Comparison of ENCODE assay signal across 1 cellular context in the genomic region with DNA sequence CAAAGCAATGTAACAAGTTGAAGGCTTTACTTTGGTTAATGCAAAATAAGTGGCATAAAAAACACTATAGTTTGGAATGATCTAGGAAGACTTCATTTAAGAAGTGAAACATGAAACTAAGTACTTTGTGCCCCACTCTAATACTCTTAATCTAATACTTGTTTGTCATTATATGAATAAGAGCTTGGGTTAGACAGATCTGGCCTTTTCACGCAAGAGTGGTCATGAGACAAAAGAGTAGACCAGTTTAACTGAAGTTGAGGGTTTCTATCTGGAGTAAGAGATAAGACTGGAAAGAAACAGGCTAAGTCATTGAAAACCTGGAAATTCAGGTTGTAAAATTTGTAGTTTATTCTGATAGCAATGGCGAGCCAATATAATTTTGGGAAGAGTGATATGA.
TF ChIP-seq lines count a peak whose summit lies in the region.

No MANE protein-coding gene starts in this region.

TF ChIP-seq in K562, 482 proteins besides CTCF, POLR2A, EP300 and RAD21 (continued from another document and continues in another):
- no peak for TF ChIP-seq DMBX1 (CRISPR knock-in tag; IDR thresholded peaks at IDR 0.05; ENCODE audit: borderline replicate concordance)
- 0 out of 4 replicates have a peak, but pooled peaks of 1 of the 2 experiments have one; percentile 17 for TF ChIP-seq CSDE1 (IDR thresholded peaks at IDR 0.05)
- peak; percentile 13; the same call in 1 of the 2 replicates for TF ChIP-seq MAFF (IDR thresholded peaks at IDR 0.05; ENCODE audit: low read length)
- 0 out of 2 replicates have a peak, but pooled peaks have one; percentile 47 for TF ChIP-seq ILF3 (IDR thresholded peaks at IDR 0.05; ENCODE audit: borderline replicate concordance)
- TF ChIP-seq MNT (conservative IDR thresholded peaks at IDR 0.05): 0 out of 4 replicates have a peak, but pooled peaks of 1 of the 2 experiments have one; percentile 14
- TF ChIP-seq, protein P1, sequence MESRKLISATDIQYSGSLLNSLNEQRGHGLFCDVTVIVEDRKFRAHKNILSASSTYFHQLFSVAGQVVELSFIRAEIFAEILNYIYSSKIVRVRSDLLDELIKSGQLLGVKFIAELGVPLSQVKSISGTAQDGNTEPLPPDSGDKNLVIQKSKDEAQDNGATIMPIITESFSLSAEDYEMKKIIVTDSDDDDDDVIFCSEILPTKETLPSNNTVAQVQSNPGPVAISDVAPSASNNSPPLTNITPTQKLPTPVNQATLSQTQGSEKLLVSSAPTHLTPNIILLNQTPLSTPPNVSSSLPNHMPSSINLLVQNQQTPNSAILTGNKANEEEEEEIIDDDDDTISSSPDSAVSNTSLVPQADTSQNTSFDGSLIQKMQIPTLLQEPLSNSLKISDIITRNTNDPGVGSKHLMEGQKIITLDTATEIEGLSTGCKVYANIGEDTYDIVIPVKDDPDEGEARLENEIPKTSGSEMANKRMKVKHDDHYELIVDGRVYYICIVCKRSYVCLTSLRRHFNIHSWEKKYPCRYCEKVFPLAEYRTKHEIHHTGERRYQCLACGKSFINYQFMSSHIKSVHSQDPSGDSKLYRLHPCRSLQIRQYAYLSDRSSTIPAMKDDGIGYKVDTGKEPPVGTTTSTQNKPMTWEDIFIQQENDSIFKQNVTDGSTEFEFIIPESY (CRISPR knock-in tag; IDR thresholded peaks at IDR 0.05): no peak
- no peak for TF ChIP-seq XRCC4 (IDR thresholded peaks at IDR 0.05; ENCODE audit: extremely low read depth, insufficient read depth, insufficient read length)
- no peak for TF ChIP-seq MCM5 (IDR thresholded peaks at IDR 0.05; ENCODE audit: low read depth)
- TF ChIP-seq ZC3H8 (IDR thresholded peaks at IDR 0.05): no peak
- TF ChIP-seq POLR2AphosphoS2 (IDR thresholded peaks at IDR 0.05; ENCODE audit: low read length): no peak
- TF ChIP-seq MBD2 (IDR thresholded peaks at IDR 0.05; ENCODE audit: borderline replicate concordance, low read depth): no peak
- TF ChIP-seq GTF3C2 (IDR thresholded peaks at IDR 0.05; ENCODE audit: borderline replicate concordance, extremely low read depth, insufficient read length): no peak
- peak; percentile 57; the same call in 1 of the 2 replicates for TF ChIP-seq SMAD4 (CRISPR knock-in tag; conservative IDR thresholded peaks at IDR 0.05)
- TF ChIP-seq, protein P2, sequence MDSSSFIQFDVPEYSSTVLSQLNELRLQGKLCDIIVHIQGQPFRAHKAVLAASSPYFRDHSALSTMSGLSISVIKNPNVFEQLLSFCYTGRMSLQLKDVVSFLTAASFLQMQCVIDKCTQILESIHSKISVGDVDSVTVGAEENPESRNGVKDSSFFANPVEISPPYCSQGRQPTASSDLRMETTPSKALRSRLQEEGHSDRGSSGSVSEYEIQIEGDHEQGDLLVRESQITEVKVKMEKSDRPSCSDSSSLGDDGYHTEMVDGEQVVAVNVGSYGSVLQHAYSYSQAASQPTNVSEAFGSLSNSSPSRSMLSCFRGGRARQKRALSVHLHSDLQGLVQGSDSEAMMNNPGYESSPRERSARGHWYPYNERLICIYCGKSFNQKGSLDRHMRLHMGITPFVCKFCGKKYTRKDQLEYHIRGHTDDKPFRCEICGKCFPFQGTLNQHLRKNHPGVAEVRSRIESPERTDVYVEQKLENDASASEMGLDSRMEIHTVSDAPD (CRISPR knock-in tag; IDR thresholded peaks at IDR 0.05): no peak
- TF ChIP-seq, protein P3, sequence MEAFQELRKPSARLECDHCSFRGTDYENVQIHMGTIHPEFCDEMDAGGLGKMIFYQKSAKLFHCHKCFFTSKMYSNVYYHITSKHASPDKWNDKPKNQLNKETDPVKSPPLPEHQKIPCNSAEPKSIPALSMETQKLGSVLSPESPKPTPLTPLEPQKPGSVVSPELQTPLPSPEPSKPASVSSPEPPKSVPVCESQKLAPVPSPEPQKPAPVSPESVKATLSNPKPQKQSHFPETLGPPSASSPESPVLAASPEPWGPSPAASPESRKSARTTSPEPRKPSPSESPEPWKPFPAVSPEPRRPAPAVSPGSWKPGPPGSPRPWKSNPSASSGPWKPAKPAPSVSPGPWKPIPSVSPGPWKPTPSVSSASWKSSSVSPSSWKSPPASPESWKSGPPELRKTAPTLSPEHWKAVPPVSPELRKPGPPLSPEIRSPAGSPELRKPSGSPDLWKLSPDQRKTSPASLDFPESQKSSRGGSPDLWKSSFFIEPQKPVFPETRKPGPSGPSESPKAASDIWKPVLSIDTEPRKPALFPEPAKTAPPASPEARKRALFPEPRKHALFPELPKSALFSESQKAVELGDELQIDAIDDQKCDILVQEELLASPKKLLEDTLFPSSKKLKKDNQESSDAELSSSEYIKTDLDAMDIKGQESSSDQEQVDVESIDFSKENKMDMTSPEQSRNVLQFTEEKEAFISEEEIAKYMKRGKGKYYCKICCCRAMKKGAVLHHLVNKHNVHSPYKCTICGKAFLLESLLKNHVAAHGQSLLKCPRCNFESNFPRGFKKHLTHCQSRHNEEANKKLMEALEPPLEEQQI (IDR thresholded peaks at IDR 0.05): no peak
- TF ChIP-seq, protein P4, sequence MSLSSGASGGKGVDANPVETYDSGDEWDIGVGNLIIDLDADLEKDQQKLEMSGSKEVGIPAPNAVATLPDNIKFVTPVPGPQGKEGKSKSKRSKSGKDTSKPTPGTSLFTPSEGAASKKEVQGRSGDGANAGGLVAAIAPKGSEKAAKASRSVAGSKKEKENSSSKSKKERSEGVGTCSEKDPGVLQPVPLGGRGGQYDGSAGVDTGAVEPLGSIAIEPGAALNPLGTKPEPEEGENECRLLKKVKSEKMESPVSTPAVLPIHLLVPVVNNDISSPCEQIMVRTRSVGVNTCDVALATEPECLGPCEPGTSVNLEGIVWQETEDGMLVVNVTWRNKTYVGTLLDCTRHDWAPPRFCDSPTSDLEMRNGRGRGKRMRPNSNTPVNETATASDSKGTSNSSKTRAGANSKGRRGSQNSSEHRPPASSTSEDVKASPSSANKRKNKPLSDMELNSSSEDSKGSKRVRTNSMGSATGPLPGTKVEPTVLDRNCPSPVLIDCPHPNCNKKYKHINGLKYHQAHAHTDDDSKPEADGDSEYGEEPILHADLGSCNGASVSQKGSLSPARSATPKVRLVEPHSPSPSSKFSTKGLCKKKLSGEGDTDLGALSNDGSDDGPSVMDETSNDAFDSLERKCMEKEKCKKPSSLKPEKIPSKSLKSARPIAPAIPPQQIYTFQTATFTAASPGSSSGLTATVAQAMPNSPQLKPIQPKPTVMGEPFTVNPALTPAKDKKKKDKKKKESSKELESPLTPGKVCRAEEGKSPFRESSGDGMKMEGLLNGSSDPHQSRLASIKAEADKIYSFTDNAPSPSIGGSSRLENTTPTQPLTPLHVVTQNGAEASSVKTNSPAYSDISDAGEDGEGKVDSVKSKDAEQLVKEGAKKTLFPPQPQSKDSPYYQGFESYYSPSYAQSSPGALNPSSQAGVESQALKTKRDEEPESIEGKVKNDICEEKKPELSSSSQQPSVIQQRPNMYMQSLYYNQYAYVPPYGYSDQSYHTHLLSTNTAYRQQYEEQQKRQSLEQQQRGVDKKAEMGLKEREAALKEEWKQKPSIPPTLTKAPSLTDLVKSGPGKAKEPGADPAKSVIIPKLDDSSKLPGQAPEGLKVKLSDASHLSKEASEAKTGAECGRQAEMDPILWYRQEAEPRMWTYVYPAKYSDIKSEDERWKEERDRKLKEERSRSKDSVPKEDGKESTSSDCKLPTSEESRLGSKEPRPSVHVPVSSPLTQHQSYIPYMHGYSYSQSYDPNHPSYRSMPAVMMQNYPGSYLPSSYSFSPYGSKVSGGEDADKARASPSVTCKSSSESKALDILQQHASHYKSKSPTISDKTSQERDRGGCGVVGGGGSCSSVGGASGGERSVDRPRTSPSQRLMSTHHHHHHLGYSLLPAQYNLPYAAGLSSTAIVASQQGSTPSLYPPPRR (CRISPR knock-in tag; IDR thresholded peaks at IDR 0.05; ENCODE audit: borderline replicate concordance): no peak
- no peak for TF ChIP-seq EZH2 (IDR thresholded peaks at IDR 0.05; ENCODE audit: borderline replicate concordance, low read depth, low read length)
- TF ChIP-seq MCM3 (IDR thresholded peaks at IDR 0.05): no peak
- TF ChIP-seq ZNF766 (CRISPR knock-in tag; conservative IDR thresholded peaks at IDR 0.05): peak; percentile 87; the same call in 1 of the 2 replicates
- TF ChIP-seq MLLT1 (IDR thresholded peaks at IDR 0.05): peak in 1 of 2 experiments; percentile 57; a peak in 2 of 4 replicates
- no peak for TF ChIP-seq ZNF511 (CRISPR knock-in tag; IDR thresholded peaks at IDR 0.05)
- TF ChIP-seq TRIM28 (IDR thresholded peaks at IDR 0.05): no peak; the same call in 1 of the 2 replicates
- no peak for TF ChIP-seq SUPT5H (IDR thresholded peaks at IDR 0.05)
- TF ChIP-seq CBX3 (IDR thresholded peaks at IDR 0.05; ENCODE audit: borderline replicate concordance in 1 of 2, low read length in 2 of 2): peak in 1 of 2 experiments; percentile 55; a peak in 1 of 3 replicates
- TF ChIP-seq ATF1 (CRISPR knock-in tag; IDR thresholded peaks at IDR 0.05): no peak
- TF ChIP-seq ATF1 (tag; IDR thresholded peaks at IDR 0.05): peak; percentile 18; the same call in 1 of the 2 replicates
- TF ChIP-seq DIDO1 (tag; IDR thresholded peaks at IDR 0.05; ENCODE audit: low read depth): no peak
- peak; percentile 77 for TF ChIP-seq TEAD4 (IDR thresholded peaks at IDR 0.05; ENCODE audit: low read length)
- TF ChIP-seq TEAD4 (CRISPR knock-in tag; IDR thresholded peaks at IDR 0.05; ENCODE audit: borderline replicate concordance): no peak
- no peak for TF ChIP-seq ESRRB (CRISPR knock-in tag; IDR thresholded peaks at IDR 0.05; ENCODE audit: borderline replicate concordance)
- peak; percentile 52 to 53; a peak in 2 of 4 replicates for TF ChIP-seq TRIM24 (IDR thresholded peaks at IDR 0.05)
- TF ChIP-seq NCOR1 (IDR thresholded peaks at IDR 0.05): peak; percentile 65
- TF ChIP-seq ZNF507 (tag; conservative IDR thresholded peaks at IDR 0.05): no peak
- no peak for TF ChIP-seq NR3C1 (CRISPR knock-in tag; IDR thresholded peaks at IDR 0.05)
- TF ChIP-seq ZNF639 (CRISPR knock-in tag; conservative IDR thresholded peaks at IDR 0.05 in 1 of 2, IDR thresholded peaks at IDR 0.05 in 1 of 2): no peak
- TF ChIP-seq CREB3 (tag; conservative IDR thresholded peaks at IDR 0.05; ENCODE audit: low read depth): 0 out of 2 replicates have a peak, but pooled peaks have one; percentile 45
- TF ChIP-seq TBL1XR1 (IDR thresholded peaks at IDR 0.05; ENCODE audit: low read length in 2 of 2): no peak; a peak in 1 of 4 replicates
- 0 out of 2 replicates have a peak, but pooled peaks have one; percentile 28 for TF ChIP-seq RNF2 (IDR thresholded peaks at IDR 0.05)
